ENCODE assay signal across 8 cellular contexts in the genomic region with DNA sequence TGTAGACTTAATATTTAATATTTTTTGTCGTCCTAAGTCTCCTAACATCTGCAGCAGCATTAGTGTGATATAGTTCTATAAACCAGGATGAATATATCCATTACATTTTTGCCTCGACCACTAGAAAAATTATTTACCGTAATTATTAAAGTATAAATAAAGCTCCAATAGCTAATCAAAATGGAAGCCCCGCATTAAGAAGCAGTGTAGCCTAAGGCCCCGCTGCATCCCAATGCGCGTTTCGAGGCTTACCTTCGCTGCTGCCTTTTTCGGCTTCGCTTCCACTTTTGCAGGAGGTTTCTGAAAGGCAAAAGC. TPM values are rescaled to one million over a fixed set of nuclear protein-coding genes. Genes with fewer than 3 reads are reported as not detected.
DNase-seq lines count a peak whose midpoint lies in the region; ATAC-seq and TF ChIP-seq lines count a peak whose summit lies in the region.

No MANE protein-coding gene starts in this region.

- peaks cover 38% of the 10 kb centered on the region for H3K36me3 Mint-ChIP-seq in activated CD8-positive, alpha-beta memory T cell treated with anti-CD3 and anti-CD28 coated beads, Interleukin-2, amount 10 ng/mL, durations not matched to agents 7 days and 5 days
- H3K36me3 Mint-ChIP-seq in progenitor cell of endocrine pancreas (ENCODE audit: insufficient read depth), result peaks cover 32% of the 10 kb centered on the region

- H3K36me3 ChIP-seq in SJSA1 (peaks cover 57% of the 10 kb centered on the region), esophagus (ENCODE audit: control insufficient read depth in 2 of 2, insufficient read depth in 2 of 2, low read length in 1 of 2) (no peaks in the 10 kb centered on the region)

- H3K4me1 ChIP-seq in SJSA1 (replicated peaks), result peaks cover 25% of the 10 kb centered on the region
- H3K4me1 ChIP-seq in esophagus (ENCODE audit: control insufficient read depth in 2 of 2, insufficient read depth in 2 of 2, low read length in 1 of 2), result peaks cover 0 to 2% of the 10 kb centered on the region in 2 donors

- H3K4me3 ChIP-seq in SJSA1 (peak overlapping the region; percentile 97), esophagus (ENCODE audit: low read depth in 1 of 2, low read length in 2 of 2) (peak overlapping the region; percentile 78 to 85)

- CTCF ChIA-PET in activated CD8-positive, alpha-beta memory T cell treated with anti-CD3 and anti-CD28 coated beads, Interleukin-2, amount 10 ng/mL, durations not matched to agents 7 days and 5 days (lab: Charles Lee), result interaction anchor here (0.9 to 1.0 kb wide), 3 partner anchors 12 to 40 kb away, joined by 3 to 5 read pairs (median 4); no protein-coding TSS in a partner anchor

- TF ChIP-seq CTCF in progenitor cell of endocrine pancreas (IDR thresholded peaks at IDR 0.05; ENCODE audit: unreplicated experiment), result no peak

- H3K4me3 Mint-ChIP-seq in activated CD8-positive, alpha-beta memory T cell treated with anti-CD3 and anti-CD28 coated beads, Interleukin-2, amount 10 ng/mL, durations not matched to agents 7 days and 5 days, result peak overlapping the region; percentile 85
- peak overlapping the region; percentile 83 for H3K4me3 Mint-ChIP-seq in progenitor cell of endocrine pancreas (ENCODE audit: low read depth)

- no peaks in the 10 kb centered on the region for H3K9me3 ChIP-seq in SJSA1 (replicated peaks)
- H3K9me3 ChIP-seq in esophagus (ENCODE audit: control insufficient read depth in 2 of 2, insufficient read depth in 1 of 2, low read depth in 1 of 2, low read length in 1 of 2), result no peaks in the 10 kb centered on the region

- no peaks in the 10 kb centered on the region for H3K9me3 Mint-ChIP-seq in activated CD8-positive, alpha-beta memory T cell treated with anti-CD3 and anti-CD28 coated beads, Interleukin-2, amount 10 ng/mL, durations not matched to agents 7 days and 5 days (ENCODE audit: low read depth)
- H3K9me3 Mint-ChIP-seq in progenitor cell of endocrine pancreas (ENCODE audit: low read depth), result no peaks in the 10 kb centered on the region

- peaks cover 7% of the 10 kb centered on the region for H3K27me3 Mint-ChIP-seq in activated CD8-positive, alpha-beta memory T cell treated with anti-CD3 and anti-CD28 coated beads, Interleukin-2, amount 10 ng/mL, durations not matched to agents 7 days and 5 days
- H3K27me3 Mint-ChIP-seq in progenitor cell of endocrine pancreas, result no peaks in the 10 kb centered on the region

- ATAC-seq in activated CD8-positive, alpha-beta memory T cell treated with anti-CD3 and anti-CD28 coated beads, Interleukin-2, amount 10 ng/mL, durations not matched to agents 7 days and 5 days, result peak; percentile 1
- no peak for ATAC-seq in HG03565 (IDR thresholded peaks at IDR 0.05; ENCODE audit: unreplicated experiment)
- ATAC-seq in HG03520 (IDR thresholded peaks at IDR 0.05; ENCODE audit: unreplicated experiment), result no peak
- no peak for ATAC-seq in GM18868 (IDR thresholded peaks at IDR 0.05; ENCODE audit: unreplicated experiment)

- 0 to 1% methylated on average over 11 of the region's 11 CpGs for WGBS in esophagus, 2 donors

- DNase-seq in activated CD8-positive, alpha-beta memory T cell treated with anti-CD3 and anti-CD28 coated beads, Interleukin-2, amount 10 ng/mL, durations not matched to agents 7 days and 5 days, result no peak
- DNase-seq in activated CD8-positive, alpha-beta memory T cell treated with anti-CD3 and anti-CD28 coated beads, Interleukin-2, amount 50 U/mL, for 4 hours, result no peak
- DNase-seq in SJSA1 (ENCODE audit: low read depth in 1 of 2, low spot score in 2 of 2) (no peak), progenitor cell of endocrine pancreas (ENCODE audit: low spot score, unreplicated experiment) (no peak)

- peak overlapping the region; percentile 95 for H3K27ac Mint-ChIP-seq in activated CD8-positive, alpha-beta memory T cell treated with anti-CD3 and anti-CD28 coated beads, Interleukin-2, amount 10 ng/mL, durations not matched to agents 7 days and 5 days
- peak overlapping the region; percentile 99 for H3K27ac Mint-ChIP-seq in progenitor cell of endocrine pancreas

- H3K27ac ChIP-seq in SJSA1 (peak overlapping the region; percentile 88), esophagus (ENCODE audit: low read depth in 2 of 2, low read length in 1 of 2) (peak overlapping the region; percentile 94 to 99)

- peaks cover 43% of the 10 kb centered on the region for H3K4me1 Mint-ChIP-seq in activated CD8-positive, alpha-beta memory T cell treated with anti-CD3 and anti-CD28 coated beads, Interleukin-2, amount 10 ng/mL, durations not matched to agents 7 days and 5 days
- peaks cover 40% of the 10 kb centered on the region for H3K4me1 Mint-ChIP-seq in progenitor cell of endocrine pancreas (ENCODE audit: low read depth)

- H3K27me3 ChIP-seq in SJSA1 (replicated peaks), result no peaks in the 10 kb centered on the region
- H3K27me3 ChIP-seq in esophagus (ENCODE audit: control insufficient read depth in 1 of 2, insufficient read depth in 2 of 2, low read length in 2 of 2), result no peaks in the 10 kb centered on the region

RNA-seq across cellular contexts. Expression of gene HMGN1, which starts 0.9 kb away (rescaled TPM):
- 100 to 1,000 TPM; 385 to 405 TPM for total RNA-seq in activated CD8-positive, alpha-beta memory T cell treated with anti-CD3 and anti-CD28 coated beads, Interleukin-2, amount 10 ng/mL, durations not matched to agents 7 days and 5 days
- 446 and 461 TPM in 2 replicates for total RNA-seq in SJSA1 (2014; rRNA removed; shearing (Covaris generic))
- polyA plus RNA-seq in esophagus, result 100 to 1,000 TPM; 148 to 171 TPM
- total RNA-seq in progenitor cell of endocrine pancreas, result 596 and 597 TPM in 2 replicates

RNA-seq across cellular contexts. Expression of gene BRWD1, which starts 34.6 kb away (rescaled TPM):
- total RNA-seq in activated CD8-positive, alpha-beta memory T cell treated with anti-CD3 and anti-CD28 coated beads, Interleukin-2, amount 10 ng/mL, durations not matched to agents 7 days and 5 days, result 10 to 100 TPM; 35.0 to 49.5 TPM
- 23.2 and 30.3 TPM in 2 replicates for total RNA-seq in SJSA1 (2014; rRNA removed; shearing (Covaris generic))
- polyA plus RNA-seq in esophagus, result 1 to 10 TPM; 7.1 to 8.3 TPM
- total RNA-seq in progenitor cell of endocrine pancreas, result 52.1 and 55.7 TPM in 2 replicates
